ENCODE assay signal across 2 cellular contexts in the genomic region with DNA sequence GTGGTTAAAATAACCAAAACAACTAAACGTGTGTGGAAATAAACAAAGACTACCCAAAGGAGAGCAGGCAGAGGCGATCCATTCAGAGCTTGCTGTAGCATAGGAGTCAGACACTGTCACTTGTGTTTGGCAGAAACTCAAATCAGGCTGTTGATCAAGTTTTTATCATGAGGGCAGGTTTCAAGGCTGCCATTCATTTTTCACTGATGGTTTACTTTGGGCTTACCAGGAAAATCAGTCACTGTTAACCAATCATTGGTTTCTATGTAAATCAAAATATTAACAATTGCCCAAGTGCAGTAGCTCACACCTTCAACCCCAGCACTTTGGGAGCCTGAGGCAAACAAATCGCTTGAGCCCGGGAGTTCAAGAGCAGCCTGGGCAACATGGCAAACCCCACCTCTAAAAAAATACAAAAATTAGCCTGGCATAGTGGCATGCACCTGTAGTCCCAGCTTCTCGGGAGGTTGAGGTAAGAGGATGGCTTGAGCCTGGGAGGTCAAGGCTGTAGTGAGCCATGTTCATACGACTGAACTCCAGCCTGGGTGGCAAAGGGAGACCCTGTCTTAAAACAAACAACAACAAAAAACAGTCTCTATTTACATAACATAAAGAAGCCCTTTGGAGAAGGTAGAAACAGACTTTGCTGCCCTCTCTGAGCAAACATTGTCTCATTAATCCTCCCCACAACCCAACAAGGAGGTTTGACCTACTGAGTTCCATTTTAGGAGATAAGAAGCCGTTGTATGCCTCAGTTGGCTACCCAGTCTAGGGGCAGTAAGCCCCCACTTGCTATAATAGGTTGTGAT.
TF ChIP-seq lines count a peak whose summit lies in the region.

No MANE protein-coding gene starts in this region.

TF ChIP-seq in GM23338, 12 proteins besides CTCF, POLR2A, EP300 and RAD21:
- TF ChIP-seq, protein P1, sequence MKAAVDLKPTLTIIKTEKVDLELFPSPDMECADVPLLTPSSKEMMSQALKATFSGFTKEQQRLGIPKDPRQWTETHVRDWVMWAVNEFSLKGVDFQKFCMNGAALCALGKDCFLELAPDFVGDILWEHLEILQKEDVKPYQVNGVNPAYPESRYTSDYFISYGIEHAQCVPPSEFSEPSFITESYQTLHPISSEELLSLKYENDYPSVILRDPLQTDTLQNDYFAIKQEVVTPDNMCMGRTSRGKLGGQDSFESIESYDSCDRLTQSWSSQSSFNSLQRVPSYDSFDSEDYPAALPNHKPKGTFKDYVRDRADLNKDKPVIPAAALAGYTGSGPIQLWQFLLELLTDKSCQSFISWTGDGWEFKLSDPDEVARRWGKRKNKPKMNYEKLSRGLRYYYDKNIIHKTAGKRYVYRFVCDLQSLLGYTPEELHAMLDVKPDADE (IDR thresholded peaks at IDR 0.05): no peak
- TF ChIP-seq, protein P2, sequence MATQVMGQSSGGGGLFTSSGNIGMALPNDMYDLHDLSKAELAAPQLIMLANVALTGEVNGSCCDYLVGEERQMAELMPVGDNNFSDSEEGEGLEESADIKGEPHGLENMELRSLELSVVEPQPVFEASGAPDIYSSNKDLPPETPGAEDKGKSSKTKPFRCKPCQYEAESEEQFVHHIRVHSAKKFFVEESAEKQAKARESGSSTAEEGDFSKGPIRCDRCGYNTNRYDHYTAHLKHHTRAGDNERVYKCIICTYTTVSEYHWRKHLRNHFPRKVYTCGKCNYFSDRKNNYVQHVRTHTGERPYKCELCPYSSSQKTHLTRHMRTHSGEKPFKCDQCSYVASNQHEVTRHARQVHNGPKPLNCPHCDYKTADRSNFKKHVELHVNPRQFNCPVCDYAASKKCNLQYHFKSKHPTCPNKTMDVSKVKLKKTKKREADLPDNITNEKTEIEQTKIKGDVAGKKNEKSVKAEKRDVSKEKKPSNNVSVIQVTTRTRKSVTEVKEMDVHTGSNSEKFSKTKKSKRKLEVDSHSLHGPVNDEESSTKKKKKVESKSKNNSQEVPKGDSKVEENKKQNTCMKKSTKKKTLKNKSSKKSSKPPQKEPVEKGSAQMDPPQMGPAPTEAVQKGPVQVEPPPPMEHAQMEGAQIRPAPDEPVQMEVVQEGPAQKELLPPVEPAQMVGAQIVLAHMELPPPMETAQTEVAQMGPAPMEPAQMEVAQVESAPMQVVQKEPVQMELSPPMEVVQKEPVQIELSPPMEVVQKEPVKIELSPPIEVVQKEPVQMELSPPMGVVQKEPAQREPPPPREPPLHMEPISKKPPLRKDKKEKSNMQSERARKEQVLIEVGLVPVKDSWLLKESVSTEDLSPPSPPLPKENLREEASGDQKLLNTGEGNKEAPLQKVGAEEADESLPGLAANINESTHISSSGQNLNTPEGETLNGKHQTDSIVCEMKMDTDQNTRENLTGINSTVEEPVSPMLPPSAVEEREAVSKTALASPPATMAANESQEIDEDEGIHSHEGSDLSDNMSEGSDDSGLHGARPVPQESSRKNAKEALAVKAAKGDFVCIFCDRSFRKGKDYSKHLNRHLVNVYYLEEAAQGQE (IDR thresholded peaks at IDR 0.05; ENCODE audit: unreplicated experiment): no peak
- TF ChIP-seq ZNF331 (CRISPR knock-in tag; IDR thresholded peaks at IDR 0.05; ENCODE audit: low read depth) (no peak), EZH2phosphoT487 (IDR thresholded peaks at IDR 0.05; ENCODE audit: unreplicated experiment) (no peak), JUNB (IDR thresholded peaks at IDR 0.05; ENCODE audit: unreplicated experiment) (no peak)
- TF ChIP-seq, protein P3, sequence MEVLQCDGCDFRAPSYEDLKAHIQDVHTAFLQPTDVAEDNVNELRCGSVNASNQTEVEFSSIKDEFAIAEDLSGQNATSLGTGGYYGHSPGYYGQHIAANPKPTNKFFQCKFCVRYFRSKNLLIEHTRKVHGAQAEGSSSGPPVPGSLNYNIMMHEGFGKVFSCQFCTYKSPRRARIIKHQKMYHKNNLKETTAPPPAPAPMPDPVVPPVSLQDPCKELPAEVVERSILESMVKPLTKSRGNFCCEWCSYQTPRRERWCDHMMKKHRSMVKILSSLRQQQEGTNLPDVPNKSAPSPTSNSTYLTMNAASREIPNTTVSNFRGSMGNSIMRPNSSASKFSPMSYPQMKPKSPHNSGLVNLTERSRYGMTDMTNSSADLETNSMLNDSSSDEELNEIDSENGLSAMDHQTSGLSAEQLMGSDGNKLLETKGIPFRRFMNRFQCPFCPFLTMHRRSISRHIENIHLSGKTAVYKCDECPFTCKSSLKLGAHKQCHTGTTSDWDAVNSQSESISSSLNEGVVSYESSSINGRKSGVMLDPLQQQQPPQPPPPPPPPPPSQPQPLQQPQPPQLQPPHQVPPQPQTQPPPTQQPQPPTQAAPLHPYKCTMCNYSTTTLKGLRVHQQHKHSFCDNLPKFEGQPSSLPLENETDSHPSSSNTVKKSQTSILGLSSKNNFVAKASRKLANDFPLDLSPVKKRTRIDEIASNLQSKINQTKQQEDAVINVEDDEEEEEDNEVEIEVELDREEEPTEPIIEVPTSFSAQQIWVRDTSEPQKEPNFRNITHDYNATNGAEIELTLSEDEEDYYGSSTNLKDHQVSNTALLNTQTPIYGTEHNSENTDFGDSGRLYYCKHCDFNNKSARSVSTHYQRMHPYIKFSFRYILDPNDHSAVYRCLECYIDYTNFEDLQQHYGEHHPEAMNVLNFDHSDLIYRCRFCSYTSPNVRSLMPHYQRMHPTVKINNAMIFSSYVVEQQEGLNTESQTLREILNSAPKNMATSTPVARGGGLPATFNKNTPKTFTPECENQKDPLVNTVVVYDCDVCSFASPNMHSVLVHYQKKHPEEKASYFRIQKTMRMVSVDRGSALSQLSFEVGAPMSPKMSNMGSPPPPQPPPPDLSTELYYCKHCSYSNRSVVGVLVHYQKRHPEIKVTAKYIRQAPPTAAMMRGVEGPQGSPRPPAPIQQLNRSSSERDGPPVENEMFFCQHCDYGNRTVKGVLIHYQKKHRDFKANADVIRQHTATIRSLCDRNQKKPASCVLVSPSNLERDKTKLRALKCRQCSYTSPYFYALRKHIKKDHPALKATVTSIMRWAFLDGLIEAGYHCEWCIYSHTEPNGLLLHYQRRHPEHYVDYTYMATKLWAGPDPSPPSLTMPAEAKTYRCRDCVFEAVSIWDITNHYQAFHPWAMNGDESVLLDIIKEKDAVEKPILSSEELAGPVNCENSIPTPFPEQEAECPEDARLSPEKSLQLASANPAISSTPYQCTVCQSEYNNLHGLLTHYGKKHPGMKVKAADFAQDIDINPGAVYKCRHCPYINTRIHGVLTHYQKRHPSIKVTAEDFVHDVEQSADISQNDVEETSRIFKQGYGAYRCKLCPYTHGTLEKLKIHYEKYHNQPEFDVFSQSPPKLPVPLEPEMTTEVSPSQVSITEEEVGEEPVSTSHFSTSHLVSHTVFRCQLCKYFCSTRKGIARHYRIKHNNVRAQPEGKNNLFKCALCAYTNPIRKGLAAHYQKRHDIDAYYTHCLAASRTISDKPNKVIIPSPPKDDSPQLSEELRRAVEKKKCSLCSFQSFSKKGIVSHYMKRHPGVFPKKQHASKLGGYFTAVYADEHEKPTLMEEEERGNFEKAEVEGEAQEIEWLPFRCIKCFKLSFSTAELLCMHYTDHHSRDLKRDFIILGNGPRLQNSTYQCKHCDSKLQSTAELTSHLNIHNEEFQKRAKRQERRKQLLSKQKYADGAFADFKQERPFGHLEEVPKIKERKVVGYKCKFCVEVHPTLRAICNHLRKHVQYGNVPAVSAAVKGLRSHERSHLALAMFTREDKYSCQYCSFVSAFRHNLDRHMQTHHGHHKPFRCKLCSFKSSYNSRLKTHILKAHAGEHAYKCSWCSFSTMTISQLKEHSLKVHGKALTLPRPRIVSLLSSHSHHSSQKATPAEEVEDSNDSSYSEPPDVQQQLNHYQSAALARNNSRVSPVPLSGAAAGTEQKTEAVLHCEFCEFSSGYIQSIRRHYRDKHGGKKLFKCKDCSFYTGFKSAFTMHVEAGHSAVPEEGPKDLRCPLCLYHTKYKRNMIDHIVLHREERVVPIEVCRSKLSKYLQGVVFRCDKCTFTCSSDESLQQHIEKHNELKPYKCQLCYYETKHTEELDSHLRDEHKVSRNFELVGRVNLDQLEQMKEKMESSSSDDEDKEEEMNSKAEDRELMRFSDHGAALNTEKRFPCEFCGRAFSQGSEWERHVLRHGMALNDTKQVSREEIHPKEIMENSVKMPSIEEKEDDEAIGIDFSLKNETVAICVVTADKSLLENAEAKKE (CRISPR knock-in tag; IDR thresholded peaks at IDR 0.05): no peak
TF ChIP-seq in GM23338: peak in this region for 0.

TF ChIP-seq in K562, 482 proteins besides CTCF, POLR2A, EP300 and RAD21:
- TF ChIP-seq ATF1 (CRISPR knock-in tag; IDR thresholded peaks at IDR 0.05): no peak
- TF ChIP-seq ATF1 (tag; IDR thresholded peaks at IDR 0.05): no peak
- TF ChIP-seq DMBX1 (CRISPR knock-in tag; IDR thresholded peaks at IDR 0.05; ENCODE audit: borderline replicate concordance): no peak
- TF ChIP-seq, protein P4, sequence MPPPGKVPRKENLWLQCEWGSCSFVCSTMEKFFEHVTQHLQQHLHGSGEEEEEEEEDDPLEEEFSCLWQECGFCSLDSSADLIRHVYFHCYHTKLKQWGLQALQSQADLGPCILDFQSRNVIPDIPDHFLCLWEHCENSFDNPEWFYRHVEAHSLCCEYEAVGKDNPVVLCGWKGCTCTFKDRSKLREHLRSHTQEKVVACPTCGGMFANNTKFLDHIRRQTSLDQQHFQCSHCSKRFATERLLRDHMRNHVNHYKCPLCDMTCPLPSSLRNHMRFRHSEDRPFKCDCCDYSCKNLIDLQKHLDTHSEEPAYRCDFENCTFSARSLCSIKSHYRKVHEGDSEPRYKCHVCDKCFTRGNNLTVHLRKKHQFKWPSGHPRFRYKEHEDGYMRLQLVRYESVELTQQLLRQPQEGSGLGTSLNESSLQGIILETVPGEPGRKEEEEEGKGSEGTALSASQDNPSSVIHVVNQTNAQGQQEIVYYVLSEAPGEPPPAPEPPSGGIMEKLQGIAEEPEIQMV (tag; conservative IDR thresholded peaks at IDR 0.05; ENCODE audit: low read depth): peak; percentile 57; the same call in 1 of the 2 replicates
